Comparison of ENCODE assay signal across 10 cellular contexts in genomic region chr1:21280011-21280471, GRCh38. TPM values are rescaled to one million over a fixed set of nuclear protein-coding genes. Genes with fewer than 3 reads are reported as not detected.
A peak's percentile ranks its signal among the peaks of the same experiment; 100 is the strongest.
DNase-seq lines count a peak whose midpoint lies in the region; ATAC-seq and TF ChIP-seq lines count a peak whose summit lies in the region.
"Had no signal": no experiment of that assay in that cellular context is flagged by ENCODE, and none has a peak within 500 bp of the region (broad histone marks: within the 10 kb centered on the region; RNA-seq: fewer than 3 reads in every experiment).

No MANE protein-coding gene starts in this region.

- WGBS in tibial nerve, 2 donors = 33 to 53% methylated on average over 3 to 5 of the region's 5 CpGs

- H3K27ac Mint-ChIP-seq in activated CD8-positive, alpha-beta memory T cell treated with anti-CD3 and anti-CD28 coated beads, Interleukin-2, amount 10 ng/mL, durations not matched to agents 7 days and 5 days = peak overlapping the region; percentile 86

- no peak for TF ChIP-seq CTCF in tibial nerve (IDR thresholded peaks at IDR 0.05)

- H3K4me3 ChIP-seq in tibial nerve = no peak overlapping the region

- TF ChIP-seq POLR2A in tibial nerve (IDR thresholded peaks at IDR 0.05) = no peak

- H3K9me3 ChIP-seq in tibial nerve = no peaks in the 10 kb centered on the region

- ATAC-seq in activated CD8-positive, alpha-beta memory T cell treated with anti-CD3 and anti-CD28 coated beads, Interleukin-2, amount 10 ng/mL, durations not matched to agents 7 days and 5 days = peak; percentile 79
- ATAC-seq in GM19452 (IDR thresholded peaks at IDR 0.05; ENCODE audit: unreplicated experiment) = no peak

- peaks cover 0 to 73% (median 52%) of the 10 kb centered on the region in 4 donors for H3K4me1 ChIP-seq in tibial nerve

- H3K27me3 ChIP-seq in tibial nerve = no peaks in the 10 kb centered on the region

- CTCF ChIA-PET in activated CD8-positive, alpha-beta memory T cell treated with anti-CD3 and anti-CD28 coated beads, Interleukin-2, amount 10 ng/mL, durations not matched to agents 7 days and 5 days (lab: Charles Lee) = interaction anchor here (0.6 to 4.7 kb wide), 8 partner anchors 10 to 95 kb away, joined by 3 to 53 read pairs (median 4); no protein-coding TSS in a partner anchor

- H3K4me3 Mint-ChIP-seq in activated CD8-positive, alpha-beta memory T cell treated with anti-CD3 and anti-CD28 coated beads, Interleukin-2, amount 10 ng/mL, durations not matched to agents 7 days and 5 days = peak overlapping the region; percentile 15

- no peaks in the 10 kb centered on the region for H3K27me3 Mint-ChIP-seq in activated CD8-positive, alpha-beta memory T cell treated with anti-CD3 and anti-CD28 coated beads, Interleukin-2, amount 10 ng/mL, durations not matched to agents 7 days and 5 days

- DNase-seq in activated CD8-positive, alpha-beta memory T cell treated with anti-CD3 and anti-CD28 coated beads, Interleukin-2, amount 10 ng/mL, durations not matched to agents 7 days and 5 days = peak; percentile 55
- no peak for DNase-seq in activated CD8-positive, alpha-beta memory T cell treated with anti-CD3 and anti-CD28 coated beads, Interleukin-2, amount 50 U/mL, for 48 hours
- no peak for DNase-seq in caudate nucleus (lab: John Stamatoyannopoulos, UW)
- DNase-seq in lung microvascular endothelial cell (ENCODE audit: low read depth in 2 of 2) = peak; percentile 90
- no peak for DNase-seq in tibial nerve (ENCODE audit: low spot score in 2 of 2)
- no peak for DNase-seq in NCI-H2227 treated with DMSO at 0.1 percent for 48 hours (lab: John Stamatoyannopoulos, UW)
- no peak for DNase-seq in NCI-H1105 treated with DMSO at 0.1 percent for 48 hours (lab: John Stamatoyannopoulos, UW)
- DNase-seq: stimulated activated CD4-positive, alpha-beta T cell treated with anti-CD3 and anti-CD28 coated beads, Interleukin-1b, Interleukin-23, amount 100 ng/mL, for 48 hours had no signal

- H3K27ac ChIP-seq in caudate nucleus (ENCODE audit: low read depth, low read length) (peak overlapping the region; percentile 76), tibial nerve (peak overlapping the region; percentile 60 to 88 (median 77))
- H3K27ac ChIP-seq: C4-2B had no signal

- H3K9me3 Mint-ChIP-seq in activated CD8-positive, alpha-beta memory T cell treated with anti-CD3 and anti-CD28 coated beads, Interleukin-2, amount 10 ng/mL, durations not matched to agents 7 days and 5 days (ENCODE audit: low read depth) = no peaks in the 10 kb centered on the region

- peaks cover 46% of the 10 kb centered on the region for H3K4me1 Mint-ChIP-seq in activated CD8-positive, alpha-beta memory T cell treated with anti-CD3 and anti-CD28 coated beads, Interleukin-2, amount 10 ng/mL, durations not matched to agents 7 days and 5 days

- H3K36me3 ChIP-seq in tibial nerve = peaks cover 0 to 8% (median 0%) of the 10 kb centered on the region in 3 donors

- peak in 1 of 2 donors; percentile 22 for TF ChIP-seq EP300 in tibial nerve (IDR thresholded peaks at IDR 0.05)

- H3K36me3 Mint-ChIP-seq in activated CD8-positive, alpha-beta memory T cell treated with anti-CD3 and anti-CD28 coated beads, Interleukin-2, amount 10 ng/mL, durations not matched to agents 7 days and 5 days = peaks cover 16% of the 10 kb centered on the region

RNA-seq across cellular contexts. Expression of gene ECE1, which starts 10.2 kb away (rescaled TPM):
- total RNA-seq in activated CD8-positive, alpha-beta memory T cell treated with anti-CD3 and anti-CD28 coated beads, Interleukin-2, amount 10 ng/mL, durations not matched to agents 7 days and 5 days = 10 to 100 TPM; 46.6 to 87.5 TPM
- total RNA-seq in lung microvascular endothelial cell = 93.1 and 121 TPM in 2 replicates
- total RNA-seq in tibial nerve = 100 to 1,000 TPM in 2 of 4 donors, 10 to 100 TPM in 2; 84.1 to 128 (median 110) TPM

Comparison
In these comparisons a context has a peak if more than half of its experiments do, and no peak if none do; other contexts are left out.
1. DNase-seq: peak in activated CD8-positive, alpha-beta memory T cell treated with anti-CD3 and anti-CD28 coated beads, Interleukin-2, amount 10 ng/mL, durations not matched to agents 7 days and 5 days (single experiment) and lung microvascular endothelial cell (2 of 2); none in activated CD8-positive, alpha-beta memory T cell treated with anti-CD3 and anti-CD28 coated beads, Interleukin-2, amount 50 U/mL, for 48 hours (single experiment), caudate nucleus (0 of 61), tibial nerve (0 of 2), NCI-H2227 treated with DMSO at 0.1 percent for 48 hours (single experiment) and NCI-H1105 treated with DMSO at 0.1 percent for 48 hours (single experiment).